Comparison of ENCODE assay signal across 27 cellular contexts in the genomic region with DNA sequence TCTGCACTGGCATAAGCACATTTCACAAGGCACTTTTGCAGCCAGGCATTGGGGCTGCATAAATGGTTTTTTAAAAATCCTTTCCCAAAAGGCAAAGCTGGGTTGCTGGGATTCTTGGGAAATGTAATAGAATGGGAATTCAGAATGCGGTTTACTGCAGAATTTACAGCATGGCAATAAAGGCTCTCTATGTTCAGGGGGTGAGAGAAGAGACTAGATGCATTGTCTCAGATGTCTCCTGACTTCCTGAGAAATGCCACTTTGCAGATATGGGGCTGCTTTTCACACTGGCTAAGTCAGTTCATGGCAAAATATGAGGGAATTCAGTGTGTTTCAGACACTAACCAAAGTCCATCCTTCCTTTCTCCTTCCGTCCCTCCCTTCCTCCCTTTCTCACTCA. TPM values are rescaled to one million over a fixed set of nuclear protein-coding genes. Genes with fewer than 3 reads are reported as not detected.
DNase-seq lines count a peak whose midpoint lies in the region; ATAC-seq and TF ChIP-seq lines count a peak whose summit lies in the region.
"Had no signal": no experiment of that assay in that cellular context is flagged by ENCODE, and none has a peak within 500 bp of the region (broad histone marks: within the 10 kb centered on the region; RNA-seq: fewer than 3 reads in every experiment).

No MANE protein-coding gene starts in this region.

- no peaks in the 10 kb centered on the region for H3K9me3 Mint-ChIP-seq in progenitor cell of endocrine pancreas (ENCODE audit: low read depth)
- H3K9me3 Mint-ChIP-seq: CD8-positive, alpha-beta T cell had no signal

- ATAC-seq in HG03159 (IDR thresholded peaks at IDR 0.05; ENCODE audit: unreplicated experiment), result no peak
- ATAC-seq: CD8-positive, alpha-beta T cell; HCT116; PC-3; SK-N-SH treated with all-trans-retinoic acid at 6 μM for 48 hours had no signal

- H3K27ac ChIP-seq in angular gyrus (ENCODE audit: low read depth, low read length), result peak overlapping the region; percentile 18
- H3K27ac ChIP-seq: 22Rv1, GM23248, KMS-11 had no signal

- H3K9me3 ChIP-seq in MG63, result no peaks in the 10 kb centered on the region

- no peaks in the 10 kb centered on the region for H3K27me3 ChIP-seq in MG63

- no peaks in the 10 kb centered on the region for H3K36me3 Mint-ChIP-seq in progenitor cell of endocrine pancreas (ENCODE audit: insufficient read depth)
- H3K36me3 Mint-ChIP-seq: CD8-positive, alpha-beta T cell had no signal

- H3K4me3 Mint-ChIP-seq in progenitor cell of endocrine pancreas (ENCODE audit: low read depth), result no peak overlapping the region
- H3K4me3 Mint-ChIP-seq: CD8-positive, alpha-beta T cell had no signal

- no peak for TF ChIP-seq CTCF in progenitor cell of endocrine pancreas (IDR thresholded peaks at IDR 0.05; ENCODE audit: unreplicated experiment)

- H3K27ac Mint-ChIP-seq in progenitor cell of endocrine pancreas, result peak overlapping the region; percentile 87
- H3K27ac Mint-ChIP-seq: CD8-positive, alpha-beta T cell had no signal

- DNase-seq in Ammon's horn (ENCODE audit: low spot score) (peak; percentile 25), inferior parietal cortex (ENCODE audit: extremely low spot score) (peak; percentile 17), progenitor cell of endocrine pancreas (ENCODE audit: low spot score, unreplicated experiment) (no peak), MG63 (no peak), NCI-H2029 treated with DMSO at 0.1 percent for 48 hours (lab: John Stamatoyannopoulos, UW) (no peak), NCI-H2081 (lab: John Stamatoyannopoulos, UW) (no peak)
- DNase-seq: ACHN; CD8-positive, alpha-beta T cell; DMS153; GM23248; IMR-90; NCI-H1417; NCI-H1694 treated with DMSO at 0.1 percent for 48 hours; NCI-H2107; NCI-H446 treated with DMSO at 0.1 percent for 48 hours; NCI-H526 treated with DMSO at 0.1 percent for 48 hours; PC-3; RPMI8226; SHP77 treated with DMSO at 0.1 percent for 48 hours had no signal

- H3K27me3 Mint-ChIP-seq in progenitor cell of endocrine pancreas, result no peaks in the 10 kb centered on the region

- peaks cover 28% of the 10 kb centered on the region for H3K4me1 Mint-ChIP-seq in progenitor cell of endocrine pancreas (ENCODE audit: low read depth)

- H3K36me3 ChIP-seq in MG63, result no peaks in the 10 kb centered on the region

- no peak overlapping the region for H3K4me3 ChIP-seq in MG63
- H3K4me3 ChIP-seq: GM23248 had no signal

RNA-seq across cellular contexts. Expression of gene FCGR2B, which starts 13.5 kb away (rescaled TPM):
- 0.36 and 0.55 TPM in 2 replicates for total RNA-seq in progenitor cell of endocrine pancreas
- total RNA-seq in MG63 (2014; rRNA removed; shearing (Covaris generic); ENCODE audit: low replicate concordance), result not detected in 2 replicates
- total RNA-seq: Calu3; CD8-positive, alpha-beta T cell; G401; GM23248; IMR-90; PC-3 had no signal

RNA-seq across cellular contexts. Expression of gene FCRLA, which starts 30.6 kb away (rescaled TPM):
- total RNA-seq in progenitor cell of endocrine pancreas, result not detected in 2 replicates
- 2.2 TPM in 1 of 2 replicates, not detected in the other for total RNA-seq in MG63 (2014; rRNA removed; shearing (Covaris generic); ENCODE audit: low replicate concordance)
- total RNA-seq: Calu3; CD8-positive, alpha-beta T cell; G401; PC-3 had no signal

RNA-seq across cellular contexts. Expression of gene FCRLB, which starts 44.9 kb away (rescaled TPM):
- total RNA-seq in progenitor cell of endocrine pancreas, result 0.14 and 0.33 TPM in 2 replicates
- total RNA-seq in MG63 (2014; rRNA removed; shearing (Covaris generic); ENCODE audit: low replicate concordance), result 0.47 and 3.1 TPM in 2 replicates

RNA-seq across cellular contexts. Expression of gene FCGR3B, which starts 45.5 kb away (rescaled TPM):
- total RNA-seq in progenitor cell of endocrine pancreas, result not detected in 2 replicates
- not detected in 2 replicates for total RNA-seq in MG63 (2014; rRNA removed; shearing (Covaris generic); ENCODE audit: low replicate concordance)
- total RNA-seq: Calu3; CD8-positive, alpha-beta T cell; G401; GM23248; IMR-90; PC-3 had no signal

Comparison
In these comparisons a context has a peak if more than half of its experiments do, and no peak if none do; other contexts are left out.
1. DNase-seq: peak in Ammon's horn (single experiment) and inferior parietal cortex (single experiment); none in progenitor cell of endocrine pancreas (single experiment), MG63 (single experiment), NCI-H2029 treated with DMSO at 0.1 percent for 48 hours (single experiment) and NCI-H2081 (0 of 2).